In the genomic region with DNA sequence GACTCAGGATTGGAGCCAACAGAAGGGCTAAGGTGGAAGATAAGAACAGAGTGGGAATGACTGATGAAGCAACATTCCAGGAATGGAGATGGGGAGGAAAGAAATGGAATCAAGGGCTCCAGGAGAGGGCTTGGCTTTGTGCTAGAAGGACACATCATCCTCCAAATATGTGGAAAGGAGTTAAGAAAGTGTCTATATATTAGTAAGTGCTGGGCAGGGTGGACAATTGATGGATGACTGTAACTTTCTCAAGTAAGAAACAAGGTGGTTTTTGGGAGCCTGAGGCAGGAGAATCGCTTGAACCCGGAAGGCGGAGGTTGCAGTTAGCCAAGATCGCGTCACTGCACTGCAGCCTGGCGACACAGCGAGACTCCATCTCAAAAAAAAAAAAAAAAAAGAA, we compare ENCODE assay signal across 11 cellular contexts.
DNase-seq lines count a peak whose midpoint lies in the region; ATAC-seq and TF ChIP-seq lines count a peak whose summit lies in the region.
"Had no signal": no experiment of that assay in that cellular context is flagged by ENCODE, and none has a peak within 500 bp of the region (broad histone marks: within the 10 kb centered on the region; RNA-seq: fewer than 3 reads in every experiment).

No MANE protein-coding gene starts in this region.

- peaks cover 7% of the 10 kb centered on the region for H3K36me3 Mint-ChIP-seq in nephron (ENCODE audit: low read depth)

- peak; percentile 27 for DNase-seq in ELF-1 (ENCODE audit: low read depth, low spot score)
- peak; percentile 93 for DNase-seq in M059J (ENCODE audit: low read depth)
- DNase-seq in choroid plexus epithelial cell (ENCODE audit: low read depth), result peak; percentile 77
- DNase-seq in esophagus muscularis mucosa (ENCODE audit: extremely low spot score), result no peak
- DNase-seq in NAMALWA (ENCODE audit: low spot score), result no peak
- DNase-seq in GOT3 (lab: John Stamatoyannopoulos, UW), result no peak
- DNase-seq: activated CD4-positive, alpha-beta T cell treated with anti-CD3 and anti-CD28 coated beads, Interleukin-2, amount 50 U/mL, for 4 hours; NCI-H1930 had no signal

- no peak for TF ChIP-seq CTCF in choroid plexus epithelial cell (conservative IDR thresholded peaks at IDR 0.05; ENCODE audit: low read depth, low read length)
- TF ChIP-seq CTCF in nephron (IDR thresholded peaks at IDR 0.05; ENCODE audit: unreplicated experiment in 3 of 3), result no peak
- no peak for TF ChIP-seq CTCF in esophagus muscularis mucosa (IDR thresholded peaks at IDR 0.05)

- no peaks in the 10 kb centered on the region for H3K9me3 ChIP-seq in esophagus muscularis mucosa
- H3K9me3 ChIP-seq: prostate gland had no signal

- peaks cover 10% of the 10 kb centered on the region for H3K9me3 Mint-ChIP-seq in nephron

- H3K27me3 Mint-ChIP-seq in nephron (ENCODE audit: low read depth), result peaks cover 3% of the 10 kb centered on the region

- TF ChIP-seq POLR2A in esophagus muscularis mucosa (IDR thresholded peaks at IDR 0.05; ENCODE audit: low read depth), result no peak

- H3K4me1 ChIP-seq in esophagus muscularis mucosa, result peaks cover 0 to 5% (median 4%) of the 10 kb centered on the region in 4 donors
- H3K4me1 ChIP-seq: prostate gland had no signal

- intact Hi-C loops in esophagus muscularis mucosa (cut with DNase I), result no loop called here

- no peak for ATAC-seq in HG03039 (IDR thresholded peaks at IDR 0.05; ENCODE audit: unreplicated experiment)

- H3K4me3 ChIP-seq in choroid plexus epithelial cell (ENCODE audit: low read depth, low read length), result no peak overlapping the region
- no peak overlapping the region for H3K4me3 ChIP-seq in esophagus muscularis mucosa
- H3K4me3 ChIP-seq: prostate gland had no signal

- no peak overlapping the region for H3K27ac ChIP-seq in esophagus muscularis mucosa (replicated peaks in 1 of 4)
- H3K27ac ChIP-seq: prostate gland had no signal

- no peak for TF ChIP-seq EP300 in esophagus muscularis mucosa (IDR thresholded peaks at IDR 0.05)

- H3K4me3 Mint-ChIP-seq in nephron, result peak overlapping the region; percentile 56 to 71 (median 66)

- no peaks in the 10 kb centered on the region for H3K4me1 Mint-ChIP-seq in nephron

- no peak overlapping the region for H3K27ac Mint-ChIP-seq in nephron

- 94% methylated on average over 7 of the region's 7 CpGs for WGBS in esophagus muscularis mucosa

- no peaks in the 10 kb centered on the region for H3K27me3 ChIP-seq in esophagus muscularis mucosa

- H3K36me3 ChIP-seq in esophagus muscularis mucosa, result no peaks in the 10 kb centered on the region
- H3K36me3 ChIP-seq: prostate gland had no signal

Comparison
In these comparisons a context has a peak if more than half of its experiments do, and no peak if none do; other contexts are left out.
1. DNase-seq: peak in ELF-1 (single experiment), M059J (single experiment) and choroid plexus epithelial cell (single experiment); none in esophagus muscularis mucosa (single experiment), NAMALWA (single experiment) and GOT3 (single experiment).